15 cellular contexts compared by ENCODE assay signal in genomic region chr12:15684896-15685658, GRCh38.
"Had no signal": no experiment of that assay in that cellular context is flagged by ENCODE, and none has a peak within 500 bp of the region (broad histone marks: within the 10 kb centered on the region; RNA-seq: fewer than 3 reads in every experiment).

No MANE protein-coding gene starts in this region.

- H3K9me3 Mint-ChIP-seq: memory B cell, nephron progenitor cell had no signal

- H3K36me3 Mint-ChIP-seq: activated naive CD8-positive, alpha-beta T cell; memory B cell had no signal

- H3K9me3 ChIP-seq: breast epithelium, heart left ventricle, left ventricle myocardium inferior, upper lobe of left lung had no signal

- H3K27me3 Mint-ChIP-seq: memory B cell had no signal

- H3K4me1 ChIP-seq: breast epithelium had no signal

- DNase-seq: activated CD4-positive, alpha-beta T cell treated with anti-CD3 and anti-CD28 coated beads, Interleukin-2, amount 50 U/mL, for 1 hour; activated CD4-positive, CD25-positive, alpha-beta regulatory T cell; activated T-cell treated with anti-CD3 and anti-CD28 coated beads, Interleukin-2, amount 50 U/mL, for 1 hour; anterior cingulate cortex; foreskin keratinocyte; heart left ventricle; left ventricle myocardium inferior; nephron progenitor cell; stimulated activated CD4-positive, alpha-beta T cell treated with anti-CD3 and anti-CD28 coated beads, Interleukin-2, amount 100 ng/mL, for 48 hours; stimulated activated naive CD8-positive, alpha-beta T cell treated with anti-CD3 and anti-CD28 coated beads, Interleukin-15, Interleukin-2, amounts not matched to agents 100 U/mL and 50 U/mL, for 24 hours; upper lobe of left lung had no signal

- H3K36me3 ChIP-seq: breast epithelium, upper lobe of left lung had no signal

- H3K4me3 Mint-ChIP-seq: activated naive CD8-positive, alpha-beta T cell; memory B cell; nephron progenitor cell had no signal

- H3K27ac Mint-ChIP-seq: activated naive CD8-positive, alpha-beta T cell; memory B cell; nephron progenitor cell had no signal

- H3K4me3 ChIP-seq: breast epithelium, heart left ventricle, left ventricle myocardium inferior, upper lobe of left lung had no signal

- H3K27ac ChIP-seq: breast epithelium, foreskin keratinocyte, heart left ventricle, left ventricle myocardium inferior, upper lobe of left lung had no signal

- ATAC-seq: foreskin keratinocyte; heart left ventricle; sciatic nerve; stimulated activated naive CD8-positive, alpha-beta T cell treated with anti-CD3 and anti-CD28 coated beads, Interleukin-15, Interleukin-2, amounts not matched to agents 100 U/mL and 50 U/mL, for 24 hours had no signal

- H3K27me3 ChIP-seq: breast epithelium, foreskin keratinocyte, heart left ventricle, upper lobe of left lung had no signal
